In genomic region chr11:60221706-60222105, GRCh38 we compare ENCODE assay signal across 20 cellular contexts. TPM values are rescaled to one million over a fixed set of nuclear protein-coding genes. Genes with fewer than 3 reads are reported as not detected.
DNase-seq lines count a peak whose midpoint lies in the region; TF ChIP-seq lines count a peak whose summit lies in the region.
"Had no signal": no experiment of that assay in that cellular context is flagged by ENCODE, and none has a peak within 500 bp of the region (broad histone marks: within the 10 kb centered on the region; RNA-seq: fewer than 3 reads in every experiment).

No MANE protein-coding gene starts in this region.

- peak; percentile 52 for DNase-seq in CD14-positive monocyte (ENCODE audit: low spot score)
- DNase-seq in DMS53 (lab: John Stamatoyannopoulos, UW), result peak; percentile 50
- DNase-seq in ELR (ENCODE audit: low read depth), result peak; percentile 2
- no peak for DNase-seq in HuH-7.5 (ENCODE audit: low spot score)
- DNase-seq in dedifferentiated amniotic fluid mesenchymal stem cell (ENCODE audit: extremely low spot score), result no peak
- DNase-seq in mucosa of gallbladder (ENCODE audit: low spot score), result no peak
- no peak for DNase-seq in HK-2 (ENCODE audit: unreplicated experiment)
- DNase-seq: AML-193; Caco-2; Calu3; CD4-positive, alpha-beta T cell; CD8-positive, alpha-beta T cell; DMS79 treated with DMSO at 0.1 percent for 48 hours; GDM1 had no signal

- H3K4me1 Mint-ChIP-seq in CD14-positive monocyte, result peaks cover 20% of the 10 kb centered on the region
- peaks cover 42% of the 10 kb centered on the region for H3K4me1 Mint-ChIP-seq in dendritic cell treated with granulocyte-macrophage colony-stimulating factor and Interleukin-4, amounts not matched to agents 40 ng/mL and 50 ng/mL, for 4 days (ENCODE audit: low read depth)
- H3K4me1 Mint-ChIP-seq: B cell had no signal

- H3K27me3 Mint-ChIP-seq in CD14-positive monocyte (ENCODE audit: low read depth in 3 of 3), result peaks cover 0 to 3% (median 0%) of the 10 kb centered on the region in 3 donors
- H3K27me3 Mint-ChIP-seq in dendritic cell treated with granulocyte-macrophage colony-stimulating factor and Interleukin-4, amounts not matched to agents 40 ng/mL and 50 ng/mL, for 4 days, result no peaks in the 10 kb centered on the region
- H3K27me3 Mint-ChIP-seq: B cell had no signal

- peak overlapping the region in 3 of 7 donors; percentile 12 to 43 (median 30) for H3K27ac Mint-ChIP-seq in CD14-positive monocyte
- peak overlapping the region; percentile 78 for H3K27ac Mint-ChIP-seq in dendritic cell treated with granulocyte-macrophage colony-stimulating factor and Interleukin-4, amounts not matched to agents 40 ng/mL and 50 ng/mL, for 4 days
- H3K27ac Mint-ChIP-seq: B cell; CD4-positive, alpha-beta T cell; CD8-positive, alpha-beta T cell had no signal

- intact Hi-C loops in CD14-positive monocyte (cut with micrococcal nuclease), result no loop called here
- intact Hi-C loops in dendritic cell treated with granulocyte-macrophage colony-stimulating factor and Interleukin-4, amounts not matched to agents 40 ng/mL and 50 ng/mL, for 4 days (cut with micrococcal nuclease), result no loop called here

- no peak overlapping the region for H3K4me3 Mint-ChIP-seq in CD14-positive monocyte
- H3K4me3 Mint-ChIP-seq in dendritic cell treated with granulocyte-macrophage colony-stimulating factor and Interleukin-4, amounts not matched to agents 40 ng/mL and 50 ng/mL, for 4 days, result no peak overlapping the region
- H3K4me3 Mint-ChIP-seq: B cell; CD4-positive, alpha-beta T cell; CD8-positive, alpha-beta T cell had no signal

- peaks cover 42 to 61% of the 10 kb centered on the region in 2 donors for H3K36me3 Mint-ChIP-seq in CD14-positive monocyte
- peaks cover 79% of the 10 kb centered on the region for H3K36me3 Mint-ChIP-seq in dendritic cell treated with granulocyte-macrophage colony-stimulating factor and Interleukin-4, amounts not matched to agents 40 ng/mL and 50 ng/mL, for 4 days (ENCODE audit: low read depth)
- H3K36me3 Mint-ChIP-seq: CD8-positive, alpha-beta T cell had no signal

- no peak for TF ChIP-seq CTCF in CD14-positive monocyte (IDR thresholded peaks at IDR 0.05)

- peaks cover 0 to 4% (median 0%) of the 10 kb centered on the region in 7 donors for H3K9me3 Mint-ChIP-seq in CD14-positive monocyte
- peaks cover 8% of the 10 kb centered on the region for H3K9me3 Mint-ChIP-seq in dendritic cell treated with granulocyte-macrophage colony-stimulating factor and Interleukin-4, amounts not matched to agents 40 ng/mL and 50 ng/mL, for 4 days
- H3K9me3 Mint-ChIP-seq: CD4-positive, alpha-beta T cell; CD8-positive, alpha-beta T cell had no signal

RNA-seq across cellular contexts. Expression of gene MS4A4E, which starts 21.2 kb away (rescaled TPM):
- polyA plus RNA-seq in CD14-positive monocyte, result 1 to 10 TPM in 1 of 2 donors, under 1 TPM in 1; 1.00 to 1.1 TPM
- total RNA-seq in mucosa of gallbladder, result 3.5 TPM
- total RNA-seq: A172; Caco-2; Calu3; CD4-positive, alpha-beta T cell; CD8-positive, alpha-beta T cell; G401 had no signal
- polyA plus RNA-seq: A549, BJ had no signal

RNA-seq across cellular contexts. Expression of gene MS4A6A, which starts 38.8 kb away (rescaled TPM):
- 1,000 to 10,000 TPM; 2,353 to 3,009 TPM for polyA plus RNA-seq in CD14-positive monocyte
- total RNA-seq in mucosa of gallbladder, result 95.1 TPM
- total RNA-seq: A172; Caco-2; Calu3; CD8-positive, alpha-beta T cell; G401 had no signal
- polyA plus RNA-seq: A549, BJ had no signal

RNA-seq across cellular contexts. Expression of gene MS4A4A, which starts 58.8 kb away (rescaled TPM):
- 10 to 100 TPM; 27.4 to 41.8 TPM for polyA plus RNA-seq in CD14-positive monocyte
- 28.9 TPM for total RNA-seq in mucosa of gallbladder
- total RNA-seq: A172; Caco-2; Calu3; CD4-positive, alpha-beta T cell; CD8-positive, alpha-beta T cell; G401 had no signal
- polyA plus RNA-seq: A549, BJ had no signal

Comparison
In these comparisons a context has a peak if more than half of its experiments do, and no peak if none do; other contexts are left out.
1. DNase-seq: peak in CD14-positive monocyte (single experiment), DMS53 (single experiment) and ELR (single experiment); none in HuH-7.5 (single experiment), dedifferentiated amniotic fluid mesenchymal stem cell (single experiment), mucosa of gallbladder (single experiment) and HK-2 (single experiment).